In the genomic region with DNA sequence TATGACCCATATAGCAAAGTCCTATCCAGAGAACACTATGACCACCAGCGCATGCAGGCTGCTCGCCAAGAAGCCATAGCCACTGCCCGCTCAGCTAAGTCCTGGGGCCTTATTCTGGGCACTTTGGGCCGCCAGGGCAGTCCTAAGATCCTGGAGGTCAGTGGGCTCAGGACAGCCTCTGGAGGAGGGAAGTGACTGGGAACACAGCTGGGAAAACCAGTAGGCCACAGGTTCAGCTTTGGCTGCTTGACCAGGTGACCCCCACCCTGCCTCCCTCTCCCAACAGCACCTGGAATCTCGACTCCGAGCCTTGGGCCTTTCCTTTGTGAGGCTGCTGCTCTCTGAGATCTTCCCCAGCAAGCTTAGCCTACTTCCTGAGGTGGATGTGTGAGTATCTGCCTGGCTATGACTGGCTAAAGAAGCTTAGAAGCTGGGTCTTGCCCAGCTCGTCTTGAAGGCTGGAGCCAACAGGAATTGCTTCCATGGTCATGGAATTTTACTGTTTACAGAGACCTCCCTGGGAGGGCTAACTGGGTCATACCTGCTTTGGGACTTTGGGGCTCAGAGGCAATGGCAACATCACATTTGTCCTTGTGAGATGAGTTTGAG, we compare ENCODE assay signal across 1 cellular context.
TF ChIP-seq lines count a peak whose summit lies in the region.

No MANE protein-coding gene starts in this region.

TF ChIP-seq in IMR-90, 13 proteins besides CTCF, POLR2A, EP300 and RAD21:
- no peak for TF ChIP-seq CHD1 (IDR thresholded peaks at IDR 0.05; ENCODE audit: low read depth, low read length)
- TF ChIP-seq, protein P1, sequence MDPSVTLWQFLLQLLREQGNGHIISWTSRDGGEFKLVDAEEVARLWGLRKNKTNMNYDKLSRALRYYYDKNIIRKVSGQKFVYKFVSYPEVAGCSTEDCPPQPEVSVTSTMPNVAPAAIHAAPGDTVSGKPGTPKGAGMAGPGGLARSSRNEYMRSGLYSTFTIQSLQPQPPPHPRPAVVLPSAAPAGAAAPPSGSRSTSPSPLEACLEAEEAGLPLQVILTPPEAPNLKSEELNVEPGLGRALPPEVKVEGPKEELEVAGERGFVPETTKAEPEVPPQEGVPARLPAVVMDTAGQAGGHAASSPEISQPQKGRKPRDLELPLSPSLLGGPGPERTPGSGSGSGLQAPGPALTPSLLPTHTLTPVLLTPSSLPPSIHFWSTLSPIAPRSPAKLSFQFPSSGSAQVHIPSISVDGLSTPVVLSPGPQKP (IDR thresholded peaks at IDR 0.05; ENCODE audit: borderline replicate concordance, low read depth, low read length), result no peak
- TF ChIP-seq CEBPB (IDR thresholded peaks at IDR 0.05; ENCODE audit: low read depth, low read length), result no peak
- no peak for TF ChIP-seq BHLHE40 (IDR thresholded peaks at IDR 0.05; ENCODE audit: low read depth, low read length)
- no peak for TF ChIP-seq NFE2L2 (IDR thresholded peaks at IDR 0.05; ENCODE audit: low read depth, low read length)
- no peak for TF ChIP-seq RCOR1 (IDR thresholded peaks at IDR 0.05; ENCODE audit: insufficient replicate concordance, low read length)
- no peak for TF ChIP-seq FOS (IDR thresholded peaks at IDR 0.05; ENCODE audit: low read depth, low read length)
- TF ChIP-seq SMC3 (IDR thresholded peaks at IDR 0.05; ENCODE audit: low read depth, low read length), result no peak
- no peak for TF ChIP-seq MAFK (IDR thresholded peaks at IDR 0.05; ENCODE audit: low read depth, low read length)
- TF ChIP-seq, protein P2, sequence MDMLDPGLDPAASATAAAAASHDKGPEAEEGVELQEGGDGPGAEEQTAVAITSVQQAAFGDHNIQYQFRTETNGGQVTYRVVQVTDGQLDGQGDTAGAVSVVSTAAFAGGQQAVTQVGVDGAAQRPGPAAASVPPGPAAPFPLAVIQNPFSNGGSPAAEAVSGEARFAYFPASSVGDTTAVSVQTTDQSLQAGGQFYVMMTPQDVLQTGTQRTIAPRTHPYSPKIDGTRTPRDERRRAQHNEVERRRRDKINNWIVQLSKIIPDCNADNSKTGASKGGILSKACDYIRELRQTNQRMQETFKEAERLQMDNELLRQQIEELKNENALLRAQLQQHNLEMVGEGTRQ (IDR thresholded peaks at IDR 0.05; ENCODE audit: low read depth, low read length), result no peak
- TF ChIP-seq MXI1 (IDR thresholded peaks at IDR 0.05; ENCODE audit: borderline replicate concordance, low read depth, low read length), result no peak
- TF ChIP-seq MAZ (IDR thresholded peaks at IDR 0.05; ENCODE audit: borderline replicate concordance, low read depth, low read length), result no peak
- no peak for TF ChIP-seq RFX5 (IDR thresholded peaks at IDR 0.05; ENCODE audit: low read depth, low read length)
